In the genomic region with DNA sequence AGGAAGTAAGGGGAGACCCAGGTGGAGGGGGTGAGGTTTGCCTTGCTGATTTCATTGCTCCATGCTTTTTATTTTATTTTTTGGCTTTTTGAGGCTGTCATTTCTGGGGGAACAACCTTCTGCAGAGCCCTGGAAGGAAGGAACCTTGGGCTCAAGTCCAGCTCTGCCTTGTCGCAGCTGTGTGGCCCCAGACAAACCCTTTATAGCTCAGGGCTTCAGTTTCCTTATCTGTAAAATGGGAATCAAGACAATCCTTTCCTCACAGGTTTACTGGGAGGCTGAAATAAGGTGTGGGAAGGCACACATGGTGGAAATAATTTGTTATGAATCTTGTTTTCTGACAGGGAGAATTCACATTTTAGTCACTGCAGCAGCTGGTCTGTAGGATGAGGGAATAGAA, we compare ENCODE assay signal across 20 cellular contexts.
"Had no signal": no experiment of that assay in that cellular context is flagged by ENCODE, and none has a peak within 500 bp of the region (broad histone marks: within the 10 kb centered on the region; RNA-seq: fewer than 3 reads in every experiment).

No MANE protein-coding gene starts in this region.

- H3K4me2 ChIP-seq: hepatocyte, SK-N-SH had no signal

- H3K27me3 Mint-ChIP-seq: activated T-helper 17 cell treated with anti-CD3 and anti-CD28 coated beads, Interleukin-2, amount 50 U/mL, for 72 hours had no signal

- H3K27me3 ChIP-seq: ascending aorta, dorsolateral prefrontal cortex, gastroesophageal sphincter, hepatocyte, suprapubic skin had no signal

- H3K27ac ChIP-seq: left ventricle myocardium inferior, suprapubic skin had no signal

- H3K9me3 ChIP-seq: ascending aorta, gastroesophageal sphincter, left ventricle myocardium inferior, SK-N-SH, suprapubic skin had no signal

- H3K36me3 ChIP-seq: ascending aorta, gastroesophageal sphincter, left ventricle myocardium inferior, suprapubic skin had no signal

- ATAC-seq: activated naive CD8-positive, alpha-beta T cell treated with anti-CD3 and anti-CD28 coated beads, Interleukin-2, amount 50 U/mL, for 24 hours; activated T-helper 17 cell treated with anti-CD3 and anti-CD28 coated beads, Interleukin-2, amount 50 U/mL, for 72 hours; gastroesophageal sphincter; T-cell had no signal

- H3K36me3 Mint-ChIP-seq: T-cell, type B pancreatic cell had no signal

- H3K4me1 Mint-ChIP-seq: T-cell had no signal

- H3K4me3 ChIP-seq: ascending aorta, dorsolateral prefrontal cortex, gastroesophageal sphincter, hepatocyte, left ventricle myocardium inferior, suprapubic skin had no signal

- H3K27ac Mint-ChIP-seq: activated naive CD8-positive, alpha-beta T cell treated with anti-CD3 and anti-CD28 coated beads, Interleukin-2, amount 50 U/mL, for 24 hours; T-cell; type B pancreatic cell had no signal

- H3K9me3 Mint-ChIP-seq: activated naive CD8-positive, alpha-beta T cell treated with anti-CD3 and anti-CD28 coated beads, Interleukin-2, amount 50 U/mL, for 24 hours; activated T-helper 17 cell treated with anti-CD3 and anti-CD28 coated beads, Interleukin-2, amount 50 U/mL, for 72 hours; T-cell had no signal

- H3K4me3 Mint-ChIP-seq: activated naive CD8-positive, alpha-beta T cell treated with anti-CD3 and anti-CD28 coated beads, Interleukin-2, amount 50 U/mL, for 24 hours; activated T-helper 17 cell treated with anti-CD3 and anti-CD28 coated beads, Interleukin-2, amount 50 U/mL, for 72 hours; T-cell; type B pancreatic cell had no signal

- H2AFZ ChIP-seq: hepatocyte had no signal

- DNase-seq: activated CD4-positive, alpha-beta T cell treated with anti-CD3 and anti-CD28 coated beads for 1 hour; activated CD4-positive, alpha-beta T cell treated with anti-CD3 and anti-CD28 coated beads, Interleukin-2, amount 50 U/mL, for 4 hours; activated naive CD4-positive, alpha-beta T cell treated with Interleukin-2 at 50 U/mL for 16 hours; activated naive CD8-positive, alpha-beta T cell treated with anti-CD3 and anti-CD28 coated beads, Interleukin-2, amount 50 U/mL, for 24 hours; dorsolateral prefrontal cortex; erythroblast; left ventricle myocardium inferior; mesendoderm; SK-N-SH; stimulated activated CD4-positive, alpha-beta T cell treated with anti-CD3 and anti-CD28 coated beads, Interleukin-15, amount 100 ng/mL, for 24 hours; stimulated activated CD4-positive, alpha-beta T cell treated with anti-CD3 and anti-CD28 coated beads, Interleukin-4, amount 100 ng/mL, for 1 hour; stimulated activated naive CD4-positive, alpha-beta T cell; T-cell; T1000 had no signal

- H3K9ac ChIP-seq: SK-N-SH had no signal
